In genomic region chr14:103512180-103512579, GRCh38 we compare ENCODE assay signal across 8 cellular contexts. TPM values are rescaled to one million over a fixed set of nuclear protein-coding genes. Genes with fewer than 3 reads are reported as not detected.
A peak's percentile ranks its signal among the peaks of the same experiment; 100 is the strongest.
DNase-seq lines count a peak whose midpoint lies in the region; ATAC-seq, FAIRE-seq and TF ChIP-seq lines count a peak whose summit lies in the region.
"Not testable (repeated sequence)": the region's sequence is repeated elsewhere in the genome, so short reads cannot be mapped to it uniquely, and the experiment has no call there.

No MANE protein-coding gene starts in this region.

- peak overlapping the region; percentile 62 for H3K27ac ChIP-seq in HEK293 (ENCODE audit: extremely low read depth, low read depth, low read length)
- H3K27ac ChIP-seq in astrocyte (ENCODE audit: low read depth, low read length), result peak overlapping the region; percentile 26
- peak overlapping the region; percentile 58 for H3K27ac ChIP-seq in duodenal mucosa (ENCODE audit: low read depth, low read length)
- H3K27ac ChIP-seq in heart left ventricle, result peak overlapping the region in 10 of 12 donors; percentile 62 to 82 (median 73)
- H3K27ac ChIP-seq in mesenchymal stem cell (ENCODE audit: low read length, poor library complexity, severe bottlenecking), result not testable (repeated sequence)
- H3K27ac ChIP-seq in substantia nigra (ENCODE audit: low read depth, low read length, poor library complexity, severe bottlenecking), result peak overlapping the region; percentile 39
- peak overlapping the region; percentile 69 for H3K27ac ChIP-seq in vagina

- TF ChIP-seq CTCF in HEK293 (tag by site-specific recombination; IDR thresholded peaks at IDR 0.05); astrocyte (IDR thresholded peaks at IDR 0.05; ENCODE audit: insufficient read depth, low read depth, low read length); heart left ventricle (IDR thresholded peaks at IDR 0.05); progenitor cell of endocrine pancreas (IDR thresholded peaks at IDR 0.05; ENCODE audit: unreplicated experiment); vagina (IDR thresholded peaks at IDR 0.05): not testable (repeated sequence)

- not testable (repeated sequence) for H3K79me1 ChIP-seq in mesenchymal stem cell (replicated peaks; ENCODE audit: low read length, poor library complexity, severe bottlenecking)

- H3K9me3 Mint-ChIP-seq in astrocyte (ENCODE audit: unreplicated experiment); progenitor cell of endocrine pancreas (ENCODE audit: low read depth): not testable (repeated sequence)

- TF ChIP-seq POLR2A in heart left ventricle (IDR thresholded peaks at IDR 0.05); vagina (IDR thresholded peaks at IDR 0.05): not testable (repeated sequence)

- H3K27me3 Mint-ChIP-seq in astrocyte (ENCODE audit: low read depth, unreplicated experiment); progenitor cell of endocrine pancreas: not testable (repeated sequence)

- H3K36me3 ChIP-seq in HEK293 (ENCODE audit: control insufficient read depth in 2 of 2, insufficient read depth in 1 of 2, low read length in 2 of 2) (peaks cover 3 to 38% of the 10 kb centered on the region in 2 experiments; a peak in 2 of 3 replicates), astrocyte (ENCODE audit: insufficient read depth, low read length) (peaks cover 13% of the 10 kb centered on the region), duodenal mucosa (ENCODE audit: control insufficient read depth in 1 of 2, insufficient read depth in 2 of 2, low read length in 2 of 2) (peaks cover 14 to 28% of the 10 kb centered on the region in 2 donors), heart left ventricle (peaks cover 0 to 52% (median 37%) of the 10 kb centered on the region in 9 donors), mesenchymal stem cell (ENCODE audit: control insufficient read depth in 1 of 2, insufficient read depth in 2 of 2, low read depth in 1 of 2, low read length in 2 of 2) (peaks cover 61 to 64% of the 10 kb centered on the region in 2 experiments)
- not testable (repeated sequence) for H3K36me3 ChIP-seq in vagina

- H3K4me1 ChIP-seq in HEK293 (ENCODE audit: control insufficient read depth, insufficient read depth, low read length); mesenchymal stem cell (ENCODE audit: control insufficient read depth, insufficient read depth, low read depth, low read length): not testable (repeated sequence)
- peaks cover 11% of the 10 kb centered on the region for H3K4me1 ChIP-seq in astrocyte (ENCODE audit: insufficient read depth, low read length)
- H3K4me1 ChIP-seq in duodenal mucosa (ENCODE audit: control insufficient read depth in 1 of 2, insufficient read depth in 2 of 2, low read length in 2 of 2), result peaks cover 14 to 15% of the 10 kb centered on the region in 2 donors
- H3K4me1 ChIP-seq in heart left ventricle, result peaks cover 0 to 34% (median 12%) of the 10 kb centered on the region in 12 donors
- peaks cover 26% of the 10 kb centered on the region for H3K4me1 ChIP-seq in vagina

- not testable (repeated sequence) for H3K4me3 ChIP-seq in HEK293 (ENCODE audit: low read depth, low read length); astrocyte (ENCODE audit: insufficient read depth, low read depth, low read length); duodenal mucosa (ENCODE audit: low read depth in 1 of 2, low read length in 2 of 2); heart left ventricle; mesenchymal stem cell (ENCODE audit: insufficient read depth in 1 of 2, low read depth in 1 of 2, low read length in 2 of 2); vagina

- not testable (repeated sequence) for H4K91ac ChIP-seq in mesenchymal stem cell (ENCODE audit: low read length)

- H3K18ac ChIP-seq in mesenchymal stem cell (ENCODE audit: low read depth in 1 of 2, low read length in 2 of 2), result not testable (repeated sequence)

- FAIRE-seq in astrocyte (lab: Jason Lieb, UNC), result not testable (repeated sequence)

- H3K4me2 ChIP-seq in astrocyte (ENCODE audit: low read length), result peak overlapping the region; percentile 53
- H3K4me2 ChIP-seq in mesenchymal stem cell (ENCODE audit: low read length, poor library complexity, severe bottlenecking), result not testable (repeated sequence)

- peaks cover 22% of the 10 kb centered on the region for H3K36me3 Mint-ChIP-seq in astrocyte (ENCODE audit: low read depth, unreplicated experiment)
- peaks cover 13% of the 10 kb centered on the region for H3K36me3 Mint-ChIP-seq in progenitor cell of endocrine pancreas (ENCODE audit: insufficient read depth)

- H3K27ac Mint-ChIP-seq in astrocyte (ENCODE audit: unreplicated experiment), result not testable (repeated sequence)
- H3K27ac Mint-ChIP-seq in progenitor cell of endocrine pancreas, result peak overlapping the region; percentile 29

- CTCF ChIA-PET in HEK293 (lab: Yijun Ruan, JAX), result interaction anchor here (1.6 kb wide), 1 partner anchor 33 kb away, joined by 5 read pairs; no protein-coding TSS in a partner anchor

- not testable (repeated sequence) for H2AK5ac ChIP-seq in mesenchymal stem cell (ENCODE audit: low read length, severe bottlenecking)

- not testable (repeated sequence) for H3K4me1 Mint-ChIP-seq in astrocyte (ENCODE audit: low read depth, unreplicated experiment); progenitor cell of endocrine pancreas (ENCODE audit: low read depth)

- H2BK12ac ChIP-seq in mesenchymal stem cell (ENCODE audit: low read length in 2 of 2), result not testable (repeated sequence)

- not testable (repeated sequence) for H2BK120ac ChIP-seq in mesenchymal stem cell (ENCODE audit: low read depth, low read length)

- H3K9ac ChIP-seq in astrocyte (ENCODE audit: low read length), result peak overlapping the region; percentile 39
- H3K9ac ChIP-seq in duodenal mucosa (ENCODE audit: low read depth in 1 of 2, low read length in 2 of 2), result not testable (repeated sequence)
- peak overlapping the region; percentile 60 for H3K9ac ChIP-seq in mesenchymal stem cell (ENCODE audit: low read length)

- H3K79me2 ChIP-seq in astrocyte (ENCODE audit: insufficient read depth, low read length), result not testable (repeated sequence)

- not testable (repeated sequence) for H3K9me3 ChIP-seq in HEK293 (ENCODE audit: control insufficient read depth, insufficient read depth, low read depth, low read length); astrocyte (ENCODE audit: insufficient read depth, low read depth, low read length); duodenal mucosa (ENCODE audit: control insufficient read depth in 1 of 2, low read length in 2 of 2); heart left ventricle; mesenchymal stem cell (ENCODE audit: control insufficient read depth, low read length); vagina

- H2BK5ac ChIP-seq in mesenchymal stem cell (ENCODE audit: low read depth, low read length, poor library complexity, severe bottlenecking), result not testable (repeated sequence)

- not testable (repeated sequence) for H4K8ac ChIP-seq in mesenchymal stem cell (ENCODE audit: low read length)

- H2BK15ac ChIP-seq in mesenchymal stem cell (ENCODE audit: low read depth, poor library complexity, severe bottlenecking), result not testable (repeated sequence)

- not testable (repeated sequence) for H2AFZ ChIP-seq in astrocyte (ENCODE audit: low read depth, low read length); mesenchymal stem cell (ENCODE audit: low read depth, low read length)

- POLR2A ChIA-PET in HEK293 (lab: Yijun Ruan, JAX), result not testable (repeated sequence)

- intact Hi-C loops in heart left ventricle (cut with DNase I); vagina (cut with DNase I): not testable (repeated sequence)

- peaks cover 36% of the 10 kb centered on the region for H4K20me1 ChIP-seq in astrocyte (ENCODE audit: insufficient read depth, low read length)

- ATAC-seq in heart left ventricle, result not testable (repeated sequence)

- not testable (repeated sequence) for H3K4ac ChIP-seq in mesenchymal stem cell (ENCODE audit: low read depth in 1 of 2, low read length in 2 of 2)

- not testable (repeated sequence) for H3K14ac ChIP-seq in mesenchymal stem cell (ENCODE audit: low read length in 2 of 2)

- WGBS in heart left ventricle, 4 donors, result 96 to 98% (median 96%) methylated on average over 6 to 8 of the region's 8 CpGs
- 100% methylated on average over 6 of the region's 8 CpGs for WGBS in mesenchymal stem cell

- H3K4me3 Mint-ChIP-seq in astrocyte (ENCODE audit: unreplicated experiment); progenitor cell of endocrine pancreas (ENCODE audit: low read depth): not testable (repeated sequence)

- H3K27me3 ChIP-seq in astrocyte (ENCODE audit: insufficient read depth, low read length); duodenal mucosa (ENCODE audit: control insufficient read depth in 1 of 2, insufficient read depth in 2 of 2, low read length in 2 of 2); heart left ventricle; mesenchymal stem cell (ENCODE audit: control insufficient read depth in 1 of 2, insufficient read depth in 1 of 2, low read length in 2 of 2); vagina: not testable (repeated sequence)

- H3K23ac ChIP-seq in mesenchymal stem cell (ENCODE audit: low read length in 2 of 2), result not testable (repeated sequence)

- not testable (repeated sequence) for DNase-seq in astrocyte (ENCODE audit: low read depth); mesenchymal stem cell; progenitor cell of endocrine pancreas (ENCODE audit: low spot score, unreplicated experiment); substantia nigra (lab: John Stamatoyannopoulos, UW); vagina (ENCODE audit: extremely low spot score in 2 of 2)
- peak in 1 of 5 donors; percentile 16 for DNase-seq in heart left ventricle

RNA-seq across cellular contexts. Expression of gene CKB, which starts 10.4 kb away (rescaled TPM):
- total RNA-seq in astrocyte (174 and 178 TPM in 2 replicates), heart left ventricle (1,000 to 10,000 TPM in 2 of 9 donors, 100 to 1,000 TPM in 7; 203 to 1,105 (median 462) TPM), progenitor cell of endocrine pancreas (929 and 983 TPM in 2 replicates), vagina (179 TPM)
- polyA plus RNA-seq in heart left ventricle, result 1,000 to 10,000 TPM in 1 of 2 donors, 100 to 1,000 TPM in 1; 529 to 1,103 TPM
- 46.1 TPM for polyA plus RNA-seq in mesenchymal stem cell (2013, experiment 1 of 2)
- 46.9 TPM for polyA plus RNA-seq in mesenchymal stem cell (2013, experiment 2 of 2)

RNA-seq across cellular contexts. Expression of gene TRMT61A, which starts 16.8 kb away (rescaled TPM):
- total RNA-seq in astrocyte (11.9 and 12.4 TPM in 2 replicates), heart left ventricle (1 to 10 TPM; 3.2 to 7.1 (median 5.1) TPM), progenitor cell of endocrine pancreas (10.3 and 10.7 TPM in 2 replicates), vagina (17.7 TPM)
- 10 to 100 TPM in 1 of 2 donors, 1 to 10 TPM in 1; 5.8 to 15.9 TPM for polyA plus RNA-seq in heart left ventricle
- 3.6 TPM for polyA plus RNA-seq in mesenchymal stem cell (2013, experiment 1 of 2)
- 3.8 TPM for polyA plus RNA-seq in mesenchymal stem cell (2013, experiment 2 of 2)

RNA-seq across cellular contexts. Expression of gene BAG5, which starts 50.3 kb away (rescaled TPM):
- total RNA-seq in astrocyte (32.3 and 35.2 TPM in 2 replicates), heart left ventricle (10 to 100 TPM; 15.0 to 22.8 (median 17.0) TPM), progenitor cell of endocrine pancreas (23.5 and 24.7 TPM in 2 replicates), vagina (21.6 TPM)
- 10 to 100 TPM in 1 of 2 donors, 1 to 10 TPM in 1; 4.8 to 19.1 TPM for polyA plus RNA-seq in heart left ventricle
- 14.8 TPM for polyA plus RNA-seq in mesenchymal stem cell (2013, experiment 1 of 2)
- 14.4 TPM for polyA plus RNA-seq in mesenchymal stem cell (2013, experiment 2 of 2)

RNA-seq across cellular contexts. Expression of gene COA8, which starts 50.6 kb away (rescaled TPM):
- total RNA-seq in astrocyte, result 56.2 TPM in 2 replicates
- total RNA-seq in heart left ventricle, result 10 to 100 TPM; 30.6 to 66.5 (median 41.9) TPM
- polyA plus RNA-seq in heart left ventricle, result 100 to 1,000 TPM in 1 of 2 donors, 10 to 100 TPM in 1; 47.5 to 109 TPM
- polyA plus RNA-seq in mesenchymal stem cell (2013, experiment 1 of 2), result 63.1 TPM
- 58.9 TPM for polyA plus RNA-seq in mesenchymal stem cell (2013, experiment 2 of 2)
- total RNA-seq in progenitor cell of endocrine pancreas, result 45.1 and 46.3 TPM in 2 replicates
- 17.2 TPM for total RNA-seq in vagina
